21 cellular contexts compared by ENCODE assay signal in the genomic region with DNA sequence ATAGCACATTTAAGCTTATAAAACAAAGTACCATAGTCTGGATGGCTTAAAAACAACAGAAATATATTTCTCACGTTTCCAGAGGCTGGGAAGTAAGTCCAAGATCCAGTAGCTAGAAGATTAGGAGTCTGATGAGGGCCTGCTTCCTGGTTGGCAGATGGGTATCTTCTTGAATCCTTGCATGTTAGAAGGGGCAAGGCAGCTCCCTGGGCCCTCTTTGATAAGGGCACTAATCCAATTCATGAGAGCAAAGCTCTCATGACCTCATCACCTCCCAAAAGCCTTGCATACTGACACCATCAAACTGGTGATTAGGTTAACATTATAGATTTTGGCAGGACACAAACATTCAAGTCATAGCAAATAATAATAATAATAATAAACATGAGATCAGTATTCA.
DNase-seq lines count a peak whose midpoint lies in the region; ATAC-seq and TF ChIP-seq lines count a peak whose summit lies in the region.
"Had no signal": no experiment of that assay in that cellular context is flagged by ENCODE, and none has a peak within 500 bp of the region (broad histone marks: within the 10 kb centered on the region; RNA-seq: fewer than 3 reads in every experiment).

No MANE protein-coding gene starts in this region.

- no peaks in the 10 kb centered on the region for H3K36me3 Mint-ChIP-seq in progenitor cell of endocrine pancreas (ENCODE audit: insufficient read depth)
- H3K36me3 Mint-ChIP-seq in activated T-helper 17 cell treated with anti-CD3 and anti-CD28 coated beads, Interleukin-2, amount 50 U/mL, for 72 hours (ENCODE audit: low read depth) = no peaks in the 10 kb centered on the region
- H3K36me3 Mint-ChIP-seq: CD4-positive, alpha-beta memory T cell had no signal

- no peaks in the 10 kb centered on the region for H3K9me3 Mint-ChIP-seq in progenitor cell of endocrine pancreas (ENCODE audit: low read depth)
- no peaks in the 10 kb centered on the region for H3K9me3 Mint-ChIP-seq in activated T-helper 17 cell treated with anti-CD3 and anti-CD28 coated beads, Interleukin-2, amount 50 U/mL, for 72 hours
- H3K9me3 Mint-ChIP-seq: CD4-positive, alpha-beta memory T cell had no signal

- peaks cover 39% of the 10 kb centered on the region for H3K4me1 Mint-ChIP-seq in progenitor cell of endocrine pancreas (ENCODE audit: low read depth)
- no peaks in the 10 kb centered on the region for H3K4me1 Mint-ChIP-seq in activated T-helper 17 cell treated with anti-CD3 and anti-CD28 coated beads, Interleukin-2, amount 50 U/mL, for 72 hours
- H3K4me1 Mint-ChIP-seq: CD4-positive, alpha-beta memory T cell had no signal

- peak overlapping the region; percentile 37 for H3K27ac Mint-ChIP-seq in progenitor cell of endocrine pancreas
- no peak overlapping the region for H3K27ac Mint-ChIP-seq in activated T-helper 17 cell treated with anti-CD3 and anti-CD28 coated beads, Interleukin-2, amount 50 U/mL, for 72 hours
- H3K27ac Mint-ChIP-seq: CD4-positive, alpha-beta memory T cell had no signal

- DNase-seq in DMS 273 (lab: John Stamatoyannopoulos, UW; ENCODE audit: unreplicated experiment) (peak; percentile 9), DMS 273 treated with DMSO at 0.1 percent for 48 hours (lab: John Stamatoyannopoulos, UW) (no peak), hepatocyte (ENCODE audit: low spot score) (no peak), progenitor cell of endocrine pancreas (ENCODE audit: low spot score, unreplicated experiment) (no peak), UCSD-AML1 (lab: John Stamatoyannopoulos, UW; ENCODE audit: unreplicated experiment) (no peak), HK-2 (ENCODE audit: unreplicated experiment) (no peak)
- DNase-seq: 8988T; CD4-positive, alpha-beta memory T cell; DMS79; H7; KBM-7; MM.1S; NCI-H1048; NCI-H1417 treated with DMSO at 0.1 percent for 48 hours; NCI-H187; NCI-H510A; NCI-H774; Peyer's patch had no signal

- H3K4me2 ChIP-seq in hepatocyte = no peak overlapping the region
- H3K4me2 ChIP-seq: BLaER1 treated with 17β-estradiol and CSF1 and Interleukin-3, amounts not matched to agents 10 nM and 100 nM had no signal

- no peaks in the 10 kb centered on the region for H3K9me3 ChIP-seq in HUES6 (ENCODE audit: control insufficient read depth, insufficient read depth, low read depth, low read length)
- H3K9me3 ChIP-seq in hepatocyte (ENCODE audit: low read depth) = no peaks in the 10 kb centered on the region
- H3K9me3 ChIP-seq: BLaER1 treated with 17β-estradiol and CSF1 and Interleukin-3, amounts not matched to agents 10 nM and 100 nM; Peyer's patch had no signal

- peak overlapping the region; percentile 77 for H3K9ac ChIP-seq in HUES6 (ENCODE audit: low read length)
- H3K9ac ChIP-seq: BLaER1 treated with 17β-estradiol and CSF1 and Interleukin-3, amounts not matched to agents 10 nM and 100 nM had no signal

- H2AFZ ChIP-seq in hepatocyte = no peak overlapping the region

- no peak for ATAC-seq in activated T-helper 17 cell treated with anti-CD3 and anti-CD28 coated beads, Interleukin-2, amount 50 U/mL, for 72 hours (replicated peaks)

- H3K4me1 ChIP-seq in HUES6 (ENCODE audit: control insufficient read depth, insufficient read depth, low read length) = peaks cover 42% of the 10 kb centered on the region
- no peaks in the 10 kb centered on the region for H3K4me1 ChIP-seq in hepatocyte (ENCODE audit: insufficient read depth)
- H3K4me1 ChIP-seq: BLaER1 treated with 17β-estradiol and CSF1 and Interleukin-3, amounts not matched to agents 10 nM and 100 nM; Peyer's patch had no signal

- H3K27me3 ChIP-seq in HUES6 (ENCODE audit: control insufficient read depth, insufficient read depth, low read length) (no peaks in the 10 kb centered on the region), hepatocyte (no peaks in the 10 kb centered on the region)
- H3K27me3 ChIP-seq: BLaER1 treated with 17β-estradiol and CSF1 and Interleukin-3, amounts not matched to agents 10 nM and 100 nM; Peyer's patch had no signal

- WGBS in hepatocyte (ENCODE audit: low lambda C conversion rate, missing lambda C conversion rate) = 19% methylated on average over 1 of the region's 1 CpG

- TF ChIP-seq CTCF in hepatocyte (IDR thresholded peaks at IDR 0.05; ENCODE audit: poor library complexity) (no peak), progenitor cell of endocrine pancreas (IDR thresholded peaks at IDR 0.05; ENCODE audit: unreplicated experiment) (no peak)

- H3K36me3 ChIP-seq in HUES6 (ENCODE audit: control insufficient read depth, insufficient read depth, low read length) (no peaks in the 10 kb centered on the region), hepatocyte (replicated peaks; ENCODE audit: insufficient read depth, low read depth) (no peaks in the 10 kb centered on the region)
- H3K36me3 ChIP-seq: BLaER1 treated with 17β-estradiol and CSF1 and Interleukin-3, amounts not matched to agents 10 nM and 100 nM; Peyer's patch had no signal

- H3K79me2 ChIP-seq in hepatocyte = no peaks in the 10 kb centered on the region

- no peak overlapping the region for H3K4me3 Mint-ChIP-seq in progenitor cell of endocrine pancreas (ENCODE audit: low read depth)
- H3K4me3 Mint-ChIP-seq in activated T-helper 17 cell treated with anti-CD3 and anti-CD28 coated beads, Interleukin-2, amount 50 U/mL, for 72 hours = no peak overlapping the region
- H3K4me3 Mint-ChIP-seq: CD4-positive, alpha-beta memory T cell had no signal

- no peaks in the 10 kb centered on the region for H3K9me2 ChIP-seq in hepatocyte (replicated peaks; ENCODE audit: insufficient read depth)

- peak overlapping the region; percentile 42; the same call in 1 of the 2 replicates for H3K4me3 ChIP-seq in HUES6 (ENCODE audit: low read depth, low read length)
- H3K4me3 ChIP-seq in hepatocyte = no peak overlapping the region
- H3K4me3 ChIP-seq: BLaER1 treated with 17β-estradiol and CSF1 and Interleukin-3, amounts not matched to agents 10 nM and 100 nM; Peyer's patch had no signal

- H3K27ac ChIP-seq in HUES6 (ENCODE audit: low read depth, low read length) (peak overlapping the region; percentile 97; the same call in 1 of the 2 replicates), hepatocyte (peak overlapping the region; percentile 18)
- H3K27ac ChIP-seq: BLaER1 treated with 17β-estradiol and CSF1 and Interleukin-3, amounts not matched to agents 10 nM and 100 nM; Peyer's patch had no signal

- H4K20me1 ChIP-seq in hepatocyte (ENCODE audit: insufficient read depth, poor library complexity, severe bottlenecking) = no peaks in the 10 kb centered on the region
- H4K20me1 ChIP-seq: BLaER1 treated with 17β-estradiol and CSF1 and Interleukin-3, amounts not matched to agents 10 nM and 100 nM had no signal

- H3K27me3 Mint-ChIP-seq in progenitor cell of endocrine pancreas = no peaks in the 10 kb centered on the region
- H3K27me3 Mint-ChIP-seq in activated T-helper 17 cell treated with anti-CD3 and anti-CD28 coated beads, Interleukin-2, amount 50 U/mL, for 72 hours = no peaks in the 10 kb centered on the region
- H3K27me3 Mint-ChIP-seq: CD4-positive, alpha-beta memory T cell had no signal
